In genomic region chr10:3853016-3853415, GRCh38 we compare ENCODE assay signal across 8 cellular contexts.
A peak's percentile ranks its signal among the peaks of the same experiment; 100 is the strongest.
DNase-seq lines count a peak whose midpoint lies in the region; ATAC-seq and TF ChIP-seq lines count a peak whose summit lies in the region.

No MANE protein-coding gene starts in this region.

- TF ChIP-seq RAD21 in SK-N-SH (IDR thresholded peaks at IDR 0.05; ENCODE audit: low read length), result no peak

- H3K9me2 ChIP-seq in SK-N-SH, result no peaks in the 10 kb centered on the region

- POLR2A ChIA-PET in SK-N-SH (lab: Yijun Ruan, JAX), result no interaction called here

- H3K27me3 ChIP-seq in DND-41 (ENCODE audit: insufficient read depth, low read length, poor library complexity), result no peaks in the 10 kb centered on the region
- H3K27me3 ChIP-seq in SK-N-SH (ENCODE audit: insufficient read depth), result no peaks in the 10 kb centered on the region
- no peaks in the 10 kb centered on the region for H3K27me3 ChIP-seq in foreskin keratinocyte
- no peaks in the 10 kb centered on the region for H3K27me3 ChIP-seq in skeletal muscle satellite cell (ENCODE audit: control insufficient read depth, insufficient read depth, low read length)

- H3K4me3 ChIP-seq in DND-41 (ENCODE audit: low read depth in 1 of 2, low read length in 2 of 2) (no peak overlapping the region), SK-N-SH (ENCODE audit: low read depth in 2 of 2, low read length in 1 of 2) (no peak overlapping the region), skeletal muscle satellite cell (ENCODE audit: low read length) (no peak overlapping the region)

- TF ChIP-seq CTCF in DND-41 (IDR thresholded peaks at IDR 0.05; ENCODE audit: borderline replicate concordance, extremely low read depth, low read length, poor library complexity, severe bottlenecking) (no peak), SK-N-SH (IDR thresholded peaks at IDR 0.05) (no peak), foreskin keratinocyte (conservative IDR thresholded peaks at IDR 0.05) (no peak)

- H3K4me2 ChIP-seq in DND-41 (ENCODE audit: insufficient read depth, low read length), result no peak overlapping the region
- peak overlapping the region; percentile 42; the same call in 1 of the 2 replicates for H3K4me2 ChIP-seq in SK-N-SH
- no peak overlapping the region for H3K4me2 ChIP-seq in skeletal muscle satellite cell (ENCODE audit: low read length)

- H3K27ac ChIP-seq in DND-41 (ENCODE audit: low read length) (peak overlapping the region; percentile 23), SK-N-SH (ENCODE audit: low read depth in 2 of 2, low read length in 1 of 2) (peak overlapping the region; percentile 68 to 99; a peak in 3 of 4 replicates), foreskin keratinocyte (peak overlapping the region; percentile 95)

- 95% methylated on average over 4 of the region's 10 CpGs for WGBS in SK-N-SH (ENCODE audit: low lambda C conversion rate)

- CTCF ChIA-PET in SK-N-SH (lab: Yijun Ruan, JAX), result interaction anchor here (1.0 kb wide), 1 partner anchor 34 kb away, joined by 3 read pairs; no protein-coding TSS in a partner anchor

- peaks cover 36% of the 10 kb centered on the region for H3F3A ChIP-seq in SK-N-SH (replicated peaks; ENCODE audit: insufficient read depth)

- no peaks in the 10 kb centered on the region for H3K36me3 ChIP-seq in DND-41 (ENCODE audit: insufficient read depth, low read length)
- H3K36me3 ChIP-seq in SK-N-SH (replicated peaks in 1 of 2; ENCODE audit: control insufficient read depth in 1 of 2, insufficient read depth in 2 of 2, low read length in 1 of 2), result no peaks in the 10 kb centered on the region
- H3K36me3 ChIP-seq in skeletal muscle satellite cell (ENCODE audit: insufficient read depth, low read length), result no peaks in the 10 kb centered on the region

- H3K9me3 ChIP-seq in DND-41 (ENCODE audit: insufficient read depth, low read length, severe bottlenecking) (no peaks in the 10 kb centered on the region), SK-N-SH (no peaks in the 10 kb centered on the region), skeletal muscle satellite cell (replicated peaks; ENCODE audit: low read length) (no peaks in the 10 kb centered on the region)

- ATAC-seq in DND-41 (ENCODE audit: insufficient read depth, low read depth), result peak; percentile 78
- no peak for ATAC-seq in foreskin keratinocyte

- H3K4me1 ChIP-seq in DND-41 (ENCODE audit: insufficient read depth, low read length) (peaks cover 35% of the 10 kb centered on the region), SK-N-SH (ENCODE audit: control insufficient read depth in 1 of 2, insufficient read depth in 2 of 2, low read depth in 1 of 2, low read length in 1 of 2) (peaks cover 2 to 29% of the 10 kb centered on the region in 2 experiments; a peak in 2 of 4 replicates), foreskin keratinocyte (peaks cover 40% of the 10 kb centered on the region), skeletal muscle satellite cell (ENCODE audit: control insufficient read depth, insufficient read depth, low read length) (peaks cover 54% of the 10 kb centered on the region)

- DNase-seq in DND-41 (peak; percentile 69), SK-N-SH (no peak), foreskin keratinocyte (no peak), NCI-H526 treated with DMSO at 0.1 percent for 48 hours (lab: John Stamatoyannopoulos, UW) (no peak), D341Med (ENCODE audit: low spot score) (no peak), MV-4-11 (lab: John Stamatoyannopoulos, UW) (no peak), putamen (ENCODE audit: low spot score) (no peak)

- H4K20me1 ChIP-seq in DND-41 (ENCODE audit: insufficient read depth, low read length) (no peaks in the 10 kb centered on the region), SK-N-SH (ENCODE audit: insufficient read depth) (no peaks in the 10 kb centered on the region)

- no peaks in the 10 kb centered on the region for H3K79me2 ChIP-seq in DND-41 (ENCODE audit: insufficient read depth, low read length)
- no peaks in the 10 kb centered on the region for H3K79me2 ChIP-seq in SK-N-SH (ENCODE audit: insufficient read depth)

- H3K9ac ChIP-seq in DND-41 (ENCODE audit: low read depth, low read length) (no peak overlapping the region), SK-N-SH (peak overlapping the region; percentile 69; the same call in 1 of the 2 replicates), skeletal muscle satellite cell (ENCODE audit: low read depth, low read length) (peak overlapping the region; percentile 77)

- TF ChIP-seq EP300 in SK-N-SH (IDR thresholded peaks at IDR 0.05; ENCODE audit: borderline replicate concordance in 1 of 2, low read depth in 1 of 2, low read length in 1 of 2), result no peak

- H2AFZ ChIP-seq in DND-41 (ENCODE audit: low read depth, low read length), result no peak overlapping the region
- no peak overlapping the region for H2AFZ ChIP-seq in SK-N-SH (ENCODE audit: low read depth)

TF ChIP-seq in SK-N-SH, 30 proteins besides CTCF, POLR2A, EP300 and RAD21:
- TF ChIP-seq JUND (IDR thresholded peaks at IDR 0.05), result no peak
- no peak for TF ChIP-seq TEAD4 (IDR thresholded peaks at IDR 0.05; ENCODE audit: borderline replicate concordance, insufficient read depth)
- TF ChIP-seq FOXJ3 (CRISPR knock-in tag; IDR thresholded peaks at IDR 0.05), result no peak
- TF ChIP-seq MXI1 (IDR thresholded peaks at IDR 0.05; ENCODE audit: low read depth, low read length), result no peak
- no peak for TF ChIP-seq YY1 (IDR thresholded peaks at IDR 0.05; ENCODE audit: low read depth)
- TF ChIP-seq USF1 (IDR thresholded peaks at IDR 0.05; ENCODE audit: borderline replicate concordance, low read depth), result no peak
- no peak for TF ChIP-seq REST (IDR thresholded peaks at IDR 0.05; ENCODE audit: low read depth, low read length)
- TF ChIP-seq GABPA (IDR thresholded peaks at IDR 0.05; ENCODE audit: low read depth), result no peak
- no peak for TF ChIP-seq ZBTB33 (IDR thresholded peaks at IDR 0.05; ENCODE audit: borderline replicate concordance, low read depth)
- no peak for TF ChIP-seq NRF1 (IDR thresholded peaks at IDR 0.05; ENCODE audit: low read depth, low read length)
- no peak for TF ChIP-seq USF2 (IDR thresholded peaks at IDR 0.05; ENCODE audit: borderline replicate concordance, low read depth, low read length)

Comparison
In these comparisons a context has a peak if more than half of its experiments do, and no peak if none do; other contexts are left out.
1. H3K27ac ChIP-seq: peak in every context shown above with its lines; median percentile 95 in foreskin keratinocyte; 84 in SK-N-SH; 23 in DND-41.